23 cellular contexts compared by ENCODE assay signal in the genomic region with DNA sequence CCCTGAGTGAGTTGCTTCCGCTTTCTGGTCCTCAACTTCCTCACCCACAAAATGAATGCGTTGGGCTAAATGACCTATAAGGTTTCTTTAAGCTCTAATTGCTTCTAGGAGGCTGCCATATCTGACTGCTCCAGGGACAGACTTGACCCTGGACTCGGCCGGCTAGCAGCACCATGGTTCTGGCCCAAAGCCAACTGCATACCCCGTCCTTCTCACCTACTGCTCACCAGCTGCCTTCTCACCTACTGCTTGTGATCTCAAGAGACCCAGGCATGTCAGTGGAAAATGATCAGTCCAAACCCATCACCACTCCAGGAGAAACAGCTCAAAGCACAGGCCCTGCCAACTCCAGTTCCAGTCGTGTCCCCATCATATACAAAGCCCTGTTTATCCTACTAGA.
"Had no signal": no experiment of that assay in that cellular context is flagged by ENCODE, and none has a peak within 500 bp of the region (broad histone marks: within the 10 kb centered on the region; RNA-seq: fewer than 3 reads in every experiment).

No MANE protein-coding gene starts in this region.

- H3K9me3 ChIP-seq: left ventricle myocardium inferior, ovary, right atrium auricular region, right lobe of liver, stomach, testis, thyroid gland, transverse colon, upper lobe of left lung, vagina had no signal

- H3K27ac ChIP-seq: left ventricle myocardium inferior, ovary, right atrium auricular region, right lobe of liver, stomach, testis, thyroid gland, transverse colon, upper lobe of left lung, vagina had no signal

- H3K27me3 ChIP-seq: ovary, right atrium auricular region, right lobe of liver, stomach, testis, thyroid gland, transverse colon, upper lobe of left lung, vagina had no signal

- H3K4me2 ChIP-seq: smooth muscle cell had no signal

- DNase-seq: islet precursor cell; left ventricle myocardium inferior; mesendoderm; naive B cell; natural killer cell; nephron progenitor cell; ovary; right lobe of liver; stimulated activated CD4-positive, alpha-beta T cell treated with anti-CD3 and anti-CD28 coated beads, Interleukin-1b, Interleukin-23, amount 100 ng/mL, for 48 hours; stimulated activated CD4-positive, alpha-beta T cell treated with anti-CD3 and anti-CD28 coated beads, Interleukin-2, amount 100 ng/mL, for 48 hours; stimulated activated CD4-positive, alpha-beta T cell treated with anti-CD3 and anti-CD28 coated beads, Interleukin-4, amount 100 ng/mL, for 4 hours; stimulated activated CD8-positive, alpha-beta memory T cell treated with anti-CD3 and anti-CD28 coated beads, Interleukin-4, amount 100 ng/mL, for 48 hours; stimulated activated naive B cell treated with anti-CD40 and anti-IgM and Interleukin-4, amounts not matched to agents 10 μg/mL and 1 μg/mL and 100 μg/mL, for 72 hours; stimulated activated naive CD8-positive, alpha-beta T cell treated with anti-CD3 and anti-CD28 coated beads, Interleukin-15, Interleukin-2, amounts not matched to agents 100 U/mL and 50 U/mL, for 24 hours; stomach; testis; thyroid gland; transverse colon; upper lobe of left lung had no signal

- ATAC-seq: natural killer cell; right lobe of liver; stimulated activated naive B cell treated with anti-CD40 and anti-IgM and Interleukin-4, amounts not matched to agents 10 μg/mL and 1 μg/mL and 100 μg/mL, for 72 hours; stimulated activated naive CD8-positive, alpha-beta T cell treated with anti-CD3 and anti-CD28 coated beads, Interleukin-15, Interleukin-2, amounts not matched to agents 100 U/mL and 50 U/mL, for 24 hours had no signal

- H3K36me3 ChIP-seq: left ventricle myocardium inferior, ovary, right atrium auricular region, right lobe of liver, stomach, thyroid gland, transverse colon, upper lobe of left lung, vagina had no signal

- H3K4me3 ChIP-seq: left ventricle myocardium inferior, lung, ovary, right atrium auricular region, right lobe of liver, smooth muscle cell, stomach, testis, thyroid gland, transverse colon, upper lobe of left lung, vagina had no signal

- H3K4me1 ChIP-seq: left ventricle myocardium inferior, right atrium auricular region, right lobe of liver, testis, thyroid gland, transverse colon, upper lobe of left lung, vagina had no signal
